10 cellular contexts compared by ENCODE assay signal in genomic region chr6:152161501-152161900, GRCh38.
DNase-seq lines count a peak whose midpoint lies in the region; ATAC-seq and TF ChIP-seq lines count a peak whose summit lies in the region.
"Had no signal": no experiment of that assay in that cellular context is flagged by ENCODE, and none has a peak within 500 bp of the region (broad histone marks: within the 10 kb centered on the region; RNA-seq: fewer than 3 reads in every experiment).

No MANE protein-coding gene starts in this region.

- no peaks in the 10 kb centered on the region for H3K9me2 ChIP-seq in GM23338 (ENCODE audit: insufficient read depth)

- H3K36me3 ChIP-seq in GM23338 (ENCODE audit: insufficient read depth) (no peaks in the 10 kb centered on the region), kidney epithelial cell (ENCODE audit: control insufficient read depth, insufficient read depth, low read length) (no peaks in the 10 kb centered on the region), neural progenitor cell (no peaks in the 10 kb centered on the region), aorta (ENCODE audit: control insufficient read depth in 1 of 2, insufficient read depth in 2 of 2, low read length in 1 of 2) (peaks cover 0 to 9% of the 10 kb centered on the region in 2 donors)

- H3K36me3 Mint-ChIP-seq in GM23338 (ENCODE audit: low read depth) (no peaks in the 10 kb centered on the region), neural progenitor cell (no peaks in the 10 kb centered on the region)

- H3K9me3 Mint-ChIP-seq in GM23338 = no peaks in the 10 kb centered on the region
- no peaks in the 10 kb centered on the region for H3K9me3 Mint-ChIP-seq in neural progenitor cell

- H3K27me3 ChIP-seq in GM23338 (ENCODE audit: insufficient read depth) = no peaks in the 10 kb centered on the region
- H3K27me3 ChIP-seq in kidney epithelial cell (ENCODE audit: control insufficient read depth, insufficient read depth, low read length) = no peaks in the 10 kb centered on the region
- H3K27me3 ChIP-seq in neural progenitor cell = no peaks in the 10 kb centered on the region
- H3K27me3 ChIP-seq in aorta (ENCODE audit: control insufficient read depth in 1 of 2, insufficient read depth in 2 of 2, low read length in 1 of 2) = no peaks in the 10 kb centered on the region
- H3K27me3 ChIP-seq: tibial artery had no signal

- H3K27ac Mint-ChIP-seq in GM23338 = no peak overlapping the region
- H3K27ac Mint-ChIP-seq in neural progenitor cell = no peak overlapping the region

- intact Hi-C loops in aorta (cut with DNase I) = no loop called here

- H3K4me3 ChIP-seq in GM23338 (no peak overlapping the region), kidney epithelial cell (ENCODE audit: low read depth, low read length) (no peak overlapping the region), neural progenitor cell (no peak overlapping the region), aorta (ENCODE audit: low read length in 2 of 2) (no peak overlapping the region)
- H3K4me3 ChIP-seq: tibial artery had no signal

- H3K27me3 Mint-ChIP-seq in GM23338 (ENCODE audit: insufficient read depth, low read depth, poor library complexity) (no peaks in the 10 kb centered on the region), neural progenitor cell (ENCODE audit: insufficient read depth, low read depth) (no peaks in the 10 kb centered on the region)

- no peak overlapping the region for H3K4me3 Mint-ChIP-seq in GM23338
- H3K4me3 Mint-ChIP-seq in neural progenitor cell = no peak overlapping the region

- H3K27ac ChIP-seq in GM23338 (ENCODE audit: low read depth) (no peak overlapping the region), neural progenitor cell (no peak overlapping the region), aorta (ENCODE audit: low read depth in 1 of 2, low read length in 2 of 2) (no peak overlapping the region)
- H3K27ac ChIP-seq: tibial artery had no signal

- H3K4me1 ChIP-seq in GM23338 (ENCODE audit: insufficient read depth) (0 out of 2 replicates have a peak, but pooled peaks cover 3% of the 10 kb centered on the region), neural progenitor cell (no peaks in the 10 kb centered on the region), aorta (ENCODE audit: control insufficient read depth in 1 of 2, insufficient read depth in 2 of 2, low read length in 2 of 2) (peaks cover 0 to 2% of the 10 kb centered on the region in 2 donors)
- H3K4me1 ChIP-seq: tibial artery had no signal

- H3K9me3 ChIP-seq in neural progenitor cell (ENCODE audit: low read depth) = no peaks in the 10 kb centered on the region
- H3K9me3 ChIP-seq in aorta (ENCODE audit: control insufficient read depth, low read length) = no peaks in the 10 kb centered on the region
- H3K9me3 ChIP-seq: tibial artery had no signal

- H3K9ac ChIP-seq in neural progenitor cell = no peak overlapping the region

- H2AFZ ChIP-seq in GM23338 (no peak overlapping the region), neural progenitor cell (replicated peaks) (no peak overlapping the region)

- TF ChIP-seq CTCF in GM23338 (conservative IDR thresholded peaks at IDR 0.05; ENCODE audit: low read depth in 2 of 2) (no peak), kidney epithelial cell (IDR thresholded peaks at IDR 0.05; ENCODE audit: insufficient read depth, low read length, poor library complexity, severe bottlenecking) (no peak), neural progenitor cell (IDR thresholded peaks at IDR 0.05) (no peak)

- H3F3A ChIP-seq in GM23338 (replicated peaks; ENCODE audit: low read depth) = no peaks in the 10 kb centered on the region
- H3F3A ChIP-seq in neural progenitor cell (ENCODE audit: low read depth) = no peaks in the 10 kb centered on the region

- H3K4me1 Mint-ChIP-seq in GM23338 = peaks cover 4% of the 10 kb centered on the region; the same call in 1 of the 3 replicates
- H3K4me1 Mint-ChIP-seq in neural progenitor cell = no peaks in the 10 kb centered on the region

- H3K4me2 ChIP-seq in GM23338 = no peak overlapping the region
- H3K4me2 ChIP-seq in neural progenitor cell = no peak overlapping the region

- H3K79me2 ChIP-seq in GM23338 (replicated peaks; ENCODE audit: insufficient read depth) (no peaks in the 10 kb centered on the region), neural progenitor cell (ENCODE audit: low read depth) (no peaks in the 10 kb centered on the region)

- no peaks in the 10 kb centered on the region for H4K20me1 ChIP-seq in GM23338 (replicated peaks; ENCODE audit: insufficient read depth)
- no peaks in the 10 kb centered on the region for H4K20me1 ChIP-seq in neural progenitor cell (ENCODE audit: low read depth)

- DNase-seq in EL = peak; percentile 42
- DNase-seq in GM23338 (ENCODE audit: low spot score) = no peak
- DNase-seq in kidney epithelial cell (ENCODE audit: low read depth) = peak; percentile 14
- DNase-seq in NOMO-1 treated with DMSO at 0.1 percent for 48 hours (lab: John Stamatoyannopoulos, UW; ENCODE audit: unreplicated experiment) = no peak
- no peak for DNase-seq in neural progenitor cell (ENCODE audit: low spot score)
- DNase-seq in aorta = no peak
- DNase-seq: NCI-H1436, tibial artery had no signal

- ATAC-seq in GM23338 (peak; percentile 34; the same call in 1 of the 3 replicates), SK-N-SH treated with all-trans-retinoic acid at 6 μM for 48 hours (peak; percentile 47; the same call in 2 of the 3 replicates), GM19324 (IDR thresholded peaks at IDR 0.05; ENCODE audit: low FRiP score, unreplicated experiment) (no peak), aorta (ENCODE audit: low FRiP score) (no peak)

TF ChIP-seq in GM23338, 12 proteins besides CTCF, POLR2A, EP300 and RAD21 (continues in another document):
- TF ChIP-seq REST (IDR thresholded peaks at IDR 0.05; ENCODE audit: unreplicated experiment) (no peak), NANOG (IDR thresholded peaks at IDR 0.05; ENCODE audit: borderline replicate concordance) (no peak), CREB1 (CRISPR knock-in tag; IDR thresholded peaks at IDR 0.05; ENCODE audit: low read depth) (no peak), POLR2AphosphoS5 (IDR thresholded peaks at IDR 0.05; ENCODE audit: low read depth) (no peak), JUNB (IDR thresholded peaks at IDR 0.05; ENCODE audit: unreplicated experiment) (no peak), STAT1 (IDR thresholded peaks at IDR 0.05; ENCODE audit: unreplicated experiment) (no peak), EZH2phosphoT487 (IDR thresholded peaks at IDR 0.05; ENCODE audit: unreplicated experiment) (no peak)

TF ChIP-seq in SK-N-SH treated with all-trans-retinoic acid at 6 μM for 48 hours, 23 proteins besides CTCF, POLR2A, EP300 and RAD21:
- TF ChIP-seq RARB (CRISPR knock-in tag; IDR thresholded peaks at IDR 0.05) (no peak), SNAI2 (CRISPR knock-in tag; IDR thresholded peaks at IDR 0.05) (no peak), ZFP30 (CRISPR knock-in tag; IDR thresholded peaks at IDR 0.05) (no peak), ZNF565 (CRISPR knock-in tag; conservative IDR thresholded peaks at IDR 0.05; ENCODE audit: low read depth) (no peak), POU6F1 (CRISPR knock-in tag; IDR thresholded peaks at IDR 0.05; ENCODE audit: borderline replicate concordance, low read depth) (no peak), PATZ1 (CRISPR knock-in tag; IDR thresholded peaks at IDR 0.05; ENCODE audit: borderline replicate concordance) (no peak), ZC3H10 (CRISPR knock-in tag; IDR thresholded peaks at IDR 0.05) (no peak), GLIS3 (CRISPR knock-in tag; IDR thresholded peaks at IDR 0.05) (no peak), ARNTL (CRISPR knock-in tag; IDR thresholded peaks at IDR 0.05; ENCODE audit: borderline replicate concordance, low read depth) (no peak), CSRNP3 (CRISPR knock-in tag; IDR thresholded peaks at IDR 0.05) (no peak), TOX (CRISPR knock-in tag; IDR thresholded peaks at IDR 0.05; ENCODE audit: borderline replicate concordance) (no peak)

Comparison
In these comparisons a context has a peak if more than half of its experiments do, and no peak if none do; other contexts are left out.
1. DNase-seq: peak in EL (single experiment) and kidney epithelial cell (single experiment); none in GM23338 (single experiment), NOMO-1 treated with DMSO at 0.1 percent for 48 hours (single experiment), neural progenitor cell (single experiment) and aorta (0 of 2).
2. ATAC-seq: peak in GM23338 (single experiment) and SK-N-SH treated with all-trans-retinoic acid at 6 μM for 48 hours (single experiment); none in GM19324 (single experiment) and aorta (single experiment).